18 cellular contexts compared by ENCODE assay signal in genomic region chr2:154447727-154448418, GRCh38.
DNase-seq lines count a peak whose midpoint lies in the region; ATAC-seq and TF ChIP-seq lines count a peak whose summit lies in the region.
"Had no signal": no experiment of that assay in that cellular context is flagged by ENCODE, and none has a peak within 500 bp of the region (broad histone marks: within the 10 kb centered on the region; RNA-seq: fewer than 3 reads in every experiment).

No MANE protein-coding gene starts in this region.

- POLR2A ChIA-PET in PC-3 (lab: Charles Lee; ENCODE audit: unreplicated experiment) = no interaction called here

- H3K27ac ChIP-seq in PC-3 (ENCODE audit: low read length) (no peak overlapping the region), left lung (no peak overlapping the region), esophagus muscularis mucosa (replicated peaks in 1 of 4) (no peak overlapping the region)
- H3K27ac ChIP-seq: C4-2B, GM23248, Peyer's patch, SK-N-MC had no signal

- H3K9me3 ChIP-seq in PC-3 (ENCODE audit: low read length) (no peaks in the 10 kb centered on the region), left lung (no peaks in the 10 kb centered on the region), esophagus muscularis mucosa (no peaks in the 10 kb centered on the region)
- H3K9me3 ChIP-seq: Peyer's patch had no signal

- no peaks in the 10 kb centered on the region for H3F3A ChIP-seq in PC-3 (ENCODE audit: low read length, unreplicated experiment)

- H3K4me1 Mint-ChIP-seq in stimulated activated memory B cell treated with anti-CD40 and anti-IgM and Interleukin-4, amounts not matched to agents 10 μg/mL and 1 μg/mL and 100 μg/mL, for 72 hours = no peaks in the 10 kb centered on the region

- TF ChIP-seq POLR2A in esophagus muscularis mucosa (IDR thresholded peaks at IDR 0.05; ENCODE audit: low read depth) = no peak

- no peaks in the 10 kb centered on the region for H3K79me2 ChIP-seq in PC-3 (ENCODE audit: low read length)

- no peaks in the 10 kb centered on the region for H3K9me3 Mint-ChIP-seq in stimulated activated memory B cell treated with anti-CD40 and anti-IgM and Interleukin-4, amounts not matched to agents 10 μg/mL and 1 μg/mL and 100 μg/mL, for 72 hours

- no peaks in the 10 kb centered on the region for H4K20me1 ChIP-seq in PC-3 (ENCODE audit: low read length)

- WGBS in esophagus muscularis mucosa = 61% methylated on average over 2 of the region's 2 CpGs

- intact Hi-C loops in PC-3 (cut with micrococcal nuclease) (loop anchor here (10.0 kb wide), 1 partner anchor 777 kb away; no protein-coding TSS in a partner anchor), left lung (cut with DNase I) (no loop called here), esophagus muscularis mucosa (cut with DNase I) (no loop called here)

- H3K4me1 ChIP-seq in PC-3 (ENCODE audit: insufficient read depth, low read length) (no peaks in the 10 kb centered on the region), left lung (no peaks in the 10 kb centered on the region), esophagus muscularis mucosa (no peaks in the 10 kb centered on the region)

- no peak overlapping the region for H3K9ac ChIP-seq in PC-3 (ENCODE audit: low read length)
- H3K9ac ChIP-seq: GM23248 had no signal

- ATAC-seq in PC-3 (peak; percentile 54), left lung (peak; percentile 87), HG02763 (IDR thresholded peaks at IDR 0.05; ENCODE audit: unreplicated experiment) (no peak)
- peak; percentile 27 for ATAC-seq in stimulated activated memory B cell treated with anti-CD40 and anti-IgM and Interleukin-4, amounts not matched to agents 10 μg/mL and 1 μg/mL and 100 μg/mL, for 72 hours
- ATAC-seq: Right ventricle myocardium inferior had no signal

- no peaks in the 10 kb centered on the region for H3K36me3 ChIP-seq in PC-3 (ENCODE audit: low read depth, low read length)
- no peaks in the 10 kb centered on the region for H3K36me3 ChIP-seq in left lung
- no peaks in the 10 kb centered on the region for H3K36me3 ChIP-seq in esophagus muscularis mucosa
- H3K36me3 ChIP-seq: Peyer's patch had no signal

- DNase-seq in NCI-H82 (lab: John Stamatoyannopoulos, UW) = peak; percentile 41
- no peak for DNase-seq in NCI-H82 treated with DMSO at 0.1 percent for 48 hours (lab: John Stamatoyannopoulos, UW; ENCODE audit: unreplicated experiment)
- no peak for DNase-seq in PC-3
- DNase-seq in left lung = no peak
- DNase-seq in esophagus muscularis mucosa (ENCODE audit: extremely low spot score) = no peak
- DNase-seq in GM03348 (ENCODE audit: low spot score) = no peak
- DNase-seq: GF-D8, GM23248, NCI-H1436 treated with DMSO at 0.1 percent for 48 hours, NCI-H2081 treated with DMSO at 0.1 percent for 48 hours, NCI-H226, NCI-H526 treated with DMSO at 0.1 percent for 48 hours, Peyer's patch had no signal

- H3K27me3 Mint-ChIP-seq in stimulated activated memory B cell treated with anti-CD40 and anti-IgM and Interleukin-4, amounts not matched to agents 10 μg/mL and 1 μg/mL and 100 μg/mL, for 72 hours = no peaks in the 10 kb centered on the region

- no peak overlapping the region for H3K4me3 Mint-ChIP-seq in stimulated activated memory B cell treated with anti-CD40 and anti-IgM and Interleukin-4, amounts not matched to agents 10 μg/mL and 1 μg/mL and 100 μg/mL, for 72 hours

- no peak overlapping the region for H3K4me2 ChIP-seq in PC-3 (ENCODE audit: low read length)

- H2AFZ ChIP-seq in PC-3 (ENCODE audit: low read length) = no peak overlapping the region
- H2AFZ ChIP-seq: GM23248 had no signal

- H3K9me2 ChIP-seq in PC-3 (replicated peaks; ENCODE audit: low read length) = no peaks in the 10 kb centered on the region

- no peaks in the 10 kb centered on the region for H3K36me3 Mint-ChIP-seq in stimulated activated memory B cell treated with anti-CD40 and anti-IgM and Interleukin-4, amounts not matched to agents 10 μg/mL and 1 μg/mL and 100 μg/mL, for 72 hours

- no peak for TF ChIP-seq CTCF in PC-3 (conservative IDR thresholded peaks at IDR 0.05; ENCODE audit: low read depth, low read length)
- no peak for TF ChIP-seq CTCF in left lung (IDR thresholded peaks at IDR 0.05)
- no peak for TF ChIP-seq CTCF in esophagus muscularis mucosa (IDR thresholded peaks at IDR 0.05)

- CTCF ChIA-PET in PC-3 (lab: Charles Lee) = no interaction called here

- TF ChIP-seq EP300 in esophagus muscularis mucosa (IDR thresholded peaks at IDR 0.05) = no peak

- H3K27me3 ChIP-seq in PC-3 (ENCODE audit: low read length) (no peaks in the 10 kb centered on the region), left lung (no peaks in the 10 kb centered on the region), esophagus muscularis mucosa (no peaks in the 10 kb centered on the region)
- H3K27me3 ChIP-seq: Peyer's patch had no signal

- no peak overlapping the region for H3K27ac Mint-ChIP-seq in stimulated activated memory B cell treated with anti-CD40 and anti-IgM and Interleukin-4, amounts not matched to agents 10 μg/mL and 1 μg/mL and 100 μg/mL, for 72 hours

- BruUV-seq in PC-3 (replicated peaks; lab: Mats Ljungman, UMichigan) = no TSS peak

- H3K4me3 ChIP-seq in PC-3 (ENCODE audit: low read length) (no peak overlapping the region), left lung (no peak overlapping the region), esophagus muscularis mucosa (no peak overlapping the region)
- H3K4me3 ChIP-seq: GM23248, Peyer's patch, SK-N-MC had no signal
